ENCODE assay signal across 14 cellular contexts in the genomic region with DNA sequence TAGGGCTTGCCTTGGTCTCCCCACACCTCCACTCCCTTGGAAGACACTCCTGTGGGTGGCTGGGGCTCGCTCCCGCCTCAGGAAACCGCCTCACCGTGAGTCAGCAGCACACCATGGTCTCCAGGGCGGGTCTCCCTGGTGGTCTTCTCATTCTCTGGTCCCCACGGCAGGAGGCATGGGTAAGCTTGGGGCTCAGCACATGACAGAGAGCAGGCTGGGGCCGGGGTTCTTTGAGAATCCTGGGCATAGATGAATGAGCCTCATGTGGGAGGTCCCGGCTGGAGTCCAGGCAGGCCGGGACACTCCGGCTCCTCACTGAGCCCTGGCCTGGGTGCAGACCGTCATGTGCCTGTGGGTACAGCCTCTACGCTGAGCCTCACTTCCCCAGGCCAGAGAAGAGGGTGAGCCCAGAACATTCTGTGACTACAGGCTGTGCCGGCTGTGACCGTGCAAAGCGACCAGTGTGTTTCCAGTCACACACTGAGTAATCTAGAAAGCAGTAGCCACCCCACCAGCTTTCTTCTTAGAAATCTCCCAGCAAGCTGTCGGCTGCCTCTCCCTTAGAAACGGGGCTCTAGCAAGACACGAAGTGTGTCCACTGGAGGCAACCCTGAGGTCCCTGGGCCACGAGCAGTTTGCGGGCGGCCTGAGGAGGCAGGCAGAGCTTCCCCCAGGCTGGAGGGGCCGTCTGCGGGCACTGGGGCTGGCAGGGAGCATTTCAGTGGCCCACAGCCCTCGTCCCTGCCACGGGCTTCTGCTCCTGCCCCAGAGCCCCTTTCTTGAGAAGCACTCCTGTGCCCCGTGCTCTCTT.
A peak's percentile ranks its signal among the peaks of the same experiment; 100 is the strongest.
DNase-seq lines count a peak whose midpoint lies in the region; ATAC-seq and TF ChIP-seq lines count a peak whose summit lies in the region.
"Had no signal": no experiment of that assay in that cellular context is flagged by ENCODE, and none has a peak within 500 bp of the region (broad histone marks: within the 10 kb centered on the region; RNA-seq: fewer than 3 reads in every experiment).

No MANE protein-coding gene starts in this region.

- H3K9me3 ChIP-seq in right lobe of liver: no peaks in the 10 kb centered on the region
- H3K9me3 ChIP-seq: SJCRH30 had no signal

- no CpG with 5 or more reads among the region's 26 CpGs for WGBS in right lobe of liver (ENCODE audit: insufficient coverage, low coverage, low lambda C conversion rate, missing lambda C conversion rate)

- no peaks in the 10 kb centered on the region for H3K36me3 ChIP-seq in right lobe of liver
- H3K36me3 ChIP-seq: cardiac muscle cell, SJCRH30 had no signal

- no peak for TF ChIP-seq POLR2A in right lobe of liver (IDR thresholded peaks at IDR 0.05)

- no peak for TF ChIP-seq CTCF in right lobe of liver (IDR thresholded peaks at IDR 0.05)

- H3K27me3 ChIP-seq in right lobe of liver: no peaks in the 10 kb centered on the region
- H3K27me3 ChIP-seq: cardiac muscle cell, SJCRH30 had no signal

- H3K27ac Mint-ChIP-seq in activated T-helper 17 cell treated with anti-CD3 and anti-CD28 coated beads, Interleukin-2, amount 50 U/mL, for 72 hours: no peak overlapping the region
- peak overlapping the region; percentile 88 for H3K27ac Mint-ChIP-seq in stimulated activated effector memory CD8-positive, alpha-beta T cell treated with anti-CD3 and anti-CD28 coated beads, Interleukin-12 subunit alpha, Interleukin-12 subunit beta, amount 100 ng/mL, for 72 hours
- H3K27ac Mint-ChIP-seq: activated naive CD4-positive, alpha-beta T cell treated with anti-CD3 and anti-CD28 coated beads, Interleukin-2, amount 10 ng/mL, durations not matched to agents 7 days and 5 days had no signal

- H3K27ac ChIP-seq in right lobe of liver: peak overlapping the region; percentile 73 to 90 (median 87)
- H3K27ac ChIP-seq: 22Rv1, cardiac muscle cell, epithelial cell of prostate, SJCRH30 had no signal

- no peaks in the 10 kb centered on the region for H3K4me1 Mint-ChIP-seq in activated T-helper 17 cell treated with anti-CD3 and anti-CD28 coated beads, Interleukin-2, amount 50 U/mL, for 72 hours
- peaks cover 26% of the 10 kb centered on the region for H3K4me1 Mint-ChIP-seq in stimulated activated effector memory CD8-positive, alpha-beta T cell treated with anti-CD3 and anti-CD28 coated beads, Interleukin-12 subunit alpha, Interleukin-12 subunit beta, amount 100 ng/mL, for 72 hours
- H3K4me1 Mint-ChIP-seq: activated naive CD4-positive, alpha-beta T cell treated with anti-CD3 and anti-CD28 coated beads, Interleukin-2, amount 10 ng/mL, durations not matched to agents 7 days and 5 days had no signal

- peak; percentile 39 for ATAC-seq in activated T-helper 17 cell treated with anti-CD3 and anti-CD28 coated beads, Interleukin-2, amount 50 U/mL, for 72 hours (replicated peaks)
- ATAC-seq in right lobe of liver (peak; percentile 20 to 48 (median 43)), HG03108 (IDR thresholded peaks at IDR 0.05; ENCODE audit: unreplicated experiment) (no peak)
- ATAC-seq in stimulated activated effector memory CD8-positive, alpha-beta T cell treated with anti-CD3 and anti-CD28 coated beads, Interleukin-12 subunit alpha, Interleukin-12 subunit beta, amount 100 ng/mL, for 72 hours: peak; percentile 68

- no peak overlapping the region for H3K4me3 Mint-ChIP-seq in activated T-helper 17 cell treated with anti-CD3 and anti-CD28 coated beads, Interleukin-2, amount 50 U/mL, for 72 hours
- H3K4me3 Mint-ChIP-seq in stimulated activated effector memory CD8-positive, alpha-beta T cell treated with anti-CD3 and anti-CD28 coated beads, Interleukin-12 subunit alpha, Interleukin-12 subunit beta, amount 100 ng/mL, for 72 hours: peak overlapping the region; percentile 18
- H3K4me3 Mint-ChIP-seq: activated naive CD4-positive, alpha-beta T cell treated with anti-CD3 and anti-CD28 coated beads, Interleukin-2, amount 10 ng/mL, durations not matched to agents 7 days and 5 days had no signal

- H3K36me3 Mint-ChIP-seq in activated T-helper 17 cell treated with anti-CD3 and anti-CD28 coated beads, Interleukin-2, amount 50 U/mL, for 72 hours (ENCODE audit: low read depth): no peaks in the 10 kb centered on the region
- no peaks in the 10 kb centered on the region for H3K36me3 Mint-ChIP-seq in stimulated activated effector memory CD8-positive, alpha-beta T cell treated with anti-CD3 and anti-CD28 coated beads, Interleukin-12 subunit alpha, Interleukin-12 subunit beta, amount 100 ng/mL, for 72 hours
- H3K36me3 Mint-ChIP-seq: activated naive CD4-positive, alpha-beta T cell treated with anti-CD3 and anti-CD28 coated beads, Interleukin-2, amount 10 ng/mL, durations not matched to agents 7 days and 5 days had no signal

- peak overlapping the region in 1 of 3 donors; percentile 18 for H3K4me3 ChIP-seq in right lobe of liver
- H3K4me3 ChIP-seq: cardiac muscle cell, SJCRH30 had no signal

- peaks cover 3% of the 10 kb centered on the region for H3K27me3 Mint-ChIP-seq in activated T-helper 17 cell treated with anti-CD3 and anti-CD28 coated beads, Interleukin-2, amount 50 U/mL, for 72 hours

- intact Hi-C loops in right lobe of liver (cut with DNase I): loop anchor here in 1 of 2 donors (5.0 to 10.0 kb wide), 2 partner anchors 47 to 65 kb away; no protein-coding TSS in a partner anchor

- H3K4me1 ChIP-seq in right lobe of liver: peaks cover 0 to 60% (median 24%) of the 10 kb centered on the region in 4 donors

- no peaks in the 10 kb centered on the region for H3K9me3 Mint-ChIP-seq in activated T-helper 17 cell treated with anti-CD3 and anti-CD28 coated beads, Interleukin-2, amount 50 U/mL, for 72 hours
- H3K9me3 Mint-ChIP-seq in stimulated activated effector memory CD8-positive, alpha-beta T cell treated with anti-CD3 and anti-CD28 coated beads, Interleukin-12 subunit alpha, Interleukin-12 subunit beta, amount 100 ng/mL, for 72 hours: no peaks in the 10 kb centered on the region
- H3K9me3 Mint-ChIP-seq: activated naive CD4-positive, alpha-beta T cell treated with anti-CD3 and anti-CD28 coated beads, Interleukin-2, amount 10 ng/mL, durations not matched to agents 7 days and 5 days had no signal

- DNase-seq in DMS 273 (lab: John Stamatoyannopoulos, UW; ENCODE audit: unreplicated experiment): peak; percentile 41
- no peak for DNase-seq in DMS 273 treated with DMSO at 0.1 percent for 48 hours (lab: John Stamatoyannopoulos, UW)
- DNase-seq in right lobe of liver: peak; percentile 55 to 79 (median 72)
- DNase-seq in stimulated activated effector memory CD8-positive, alpha-beta T cell treated with anti-CD3 and anti-CD28 coated beads, Interleukin-12 subunit alpha, Interleukin-12 subunit beta, amount 100 ng/mL, for 72 hours (ENCODE audit: low spot score in 2 of 2): no peak
- DNase-seq in stimulated activated CD8-positive, alpha-beta memory T cell treated with anti-CD3 and anti-CD28 coated beads, Interleukin-4, amount 100 ng/mL, for 48 hours: no peak
- no peak for DNase-seq in cerebellar cortex (ENCODE audit: low spot score)
- DNase-seq: activated naive CD4-positive, alpha-beta T cell treated with anti-CD3 and anti-CD28 coated beads, Interleukin-2, amount 10 ng/mL, durations not matched to agents 7 days and 5 days; NCI-H1930 had no signal

Comparison
In these comparisons a context has a peak if more than half of its experiments do, and no peak if none do; other contexts are left out.
1. DNase-seq: peak in DMS 273 (single experiment) and right lobe of liver (3 of 3); none in DMS 273 treated with DMSO at 0.1 percent for 48 hours (single experiment), stimulated activated effector memory CD8-positive, alpha-beta T cell treated with anti-CD3 and anti-CD28 coated beads, Interleukin-12 subunit alpha, Interleukin-12 subunit beta, amount 100 ng/mL, for 72 hours (0 of 2), stimulated activated CD8-positive, alpha-beta memory T cell treated with anti-CD3 and anti-CD28 coated beads, Interleukin-4, amount 100 ng/mL, for 48 hours (single experiment) and cerebellar cortex (single experiment).